ENCODE assay signal across 23 cellular contexts in genomic region chr11:77428598-77428997, GRCh38. TPM values are rescaled to one million over a fixed set of nuclear protein-coding genes. Genes with fewer than 3 reads are reported as not detected.
DNase-seq lines count a peak whose midpoint lies in the region; ATAC-seq, FAIRE-seq and TF ChIP-seq lines count a peak whose summit lies in the region.
"Had no signal": no experiment of that assay in that cellular context is flagged by ENCODE, and none has a peak within 500 bp of the region (broad histone marks: within the 10 kb centered on the region; RNA-seq: fewer than 3 reads in every experiment).

No MANE protein-coding gene starts in this region.

- H3K56ac ChIP-seq in mesendoderm (ENCODE audit: low read length): peak overlapping the region; percentile 0

- H4K8ac ChIP-seq in mesendoderm (ENCODE audit: low read depth, low read length): no peak overlapping the region

- no peak overlapping the region for H2AK5ac ChIP-seq in mesendoderm (ENCODE audit: low read length)

- FAIRE-seq in GM12892 (lab: Jason Lieb, UNC): peak; percentile 48
- FAIRE-seq: A549, D721Med, G401.6, GM12891, GM18507 had no signal

- TF ChIP-seq POLR2A in GM12892 (IDR thresholded peaks at IDR 0.05; ENCODE audit: low read depth, low read length): no peak

- no peak overlapping the region for H3K9ac ChIP-seq in mesendoderm (ENCODE audit: low read length)
- H3K9ac ChIP-seq: BLaER1 treated with 17β-estradiol and CSF1 and Interleukin-3, amounts not matched to agents 10 nM and 100 nM had no signal

- H3K27me3 Mint-ChIP-seq in T-helper 17 cell: peaks cover 36% of the 10 kb centered on the region
- no peaks in the 10 kb centered on the region for H3K27me3 Mint-ChIP-seq in nephron progenitor cell (ENCODE audit: low read depth, poor library complexity)

- TF ChIP-seq CTCF in psoas muscle (IDR thresholded peaks at IDR 0.05) (no peak), nephron progenitor cell (IDR thresholded peaks at IDR 0.05) (no peak)

- no peak overlapping the region for H3K18ac ChIP-seq in mesendoderm (ENCODE audit: low read length)

- peaks cover 8% of the 10 kb centered on the region for H3K79me1 ChIP-seq in mesendoderm (ENCODE audit: low read length)

- no peak overlapping the region for H2BK120ac ChIP-seq in mesendoderm (ENCODE audit: low read depth, low read length)

- no peak overlapping the region for H3K4ac ChIP-seq in mesendoderm (ENCODE audit: low read depth, low read length)

- H3K9me3 Mint-ChIP-seq in nephron progenitor cell: no peaks in the 10 kb centered on the region
- H3K9me3 Mint-ChIP-seq: CD4-positive, alpha-beta T cell; CD8-positive, alpha-beta T cell had no signal

- WGBS in mesendoderm (ENCODE audit: extremely low coverage, insufficient coverage, low lambda C conversion rate): no CpG with 5 or more reads among the region's 1 CpG
- 26 to 75% (median 36%) methylated on average over 1 of the region's 1 CpG for WGBS in psoas muscle, 3 donors

- H3K36me3 ChIP-seq in mesendoderm (ENCODE audit: control insufficient read depth, insufficient read depth, low read length): no peaks in the 10 kb centered on the region
- H3K36me3 ChIP-seq in psoas muscle (ENCODE audit: insufficient read depth in 1 of 2, low read depth in 1 of 2): no peaks in the 10 kb centered on the region

- H3K4me2 ChIP-seq in mesendoderm (ENCODE audit: low read length): no peak overlapping the region
- H3K4me2 ChIP-seq: A549; BLaER1 treated with 17β-estradiol and CSF1 and Interleukin-3, amounts not matched to agents 10 nM and 100 nM had no signal

- no peak overlapping the region for H4K5ac ChIP-seq in mesendoderm (ENCODE audit: low read length)

- H3K79me2 ChIP-seq in mesendoderm (ENCODE audit: control insufficient read depth, insufficient read depth, low read length): peaks cover 26% of the 10 kb centered on the region

- H3K9me3 ChIP-seq in T-helper 17 cell (ENCODE audit: control insufficient read depth, low read length, poor library complexity, severe bottlenecking) (no peaks in the 10 kb centered on the region), psoas muscle (no peaks in the 10 kb centered on the region)
- H3K9me3 ChIP-seq: A549; BLaER1 treated with 17β-estradiol and CSF1 and Interleukin-3, amounts not matched to agents 10 nM and 100 nM; Caco-2 had no signal

- H3K27me3 ChIP-seq in mesendoderm (ENCODE audit: insufficient read depth, low read length, poor library complexity) (no peaks in the 10 kb centered on the region), psoas muscle (ENCODE audit: insufficient read depth in 3 of 3, low read length in 2 of 3) (no peaks in the 10 kb centered on the region)
- H3K27me3 ChIP-seq: BLaER1 treated with 17β-estradiol and CSF1 and Interleukin-3, amounts not matched to agents 10 nM and 100 nM had no signal

- no peak overlapping the region for H3K23ac ChIP-seq in mesendoderm (ENCODE audit: low read length)

- H3K4me3 ChIP-seq in mesendoderm (ENCODE audit: low read length): no peak overlapping the region
- no peak overlapping the region for H3K4me3 ChIP-seq in psoas muscle
- H3K4me3 ChIP-seq: A549; BLaER1 treated with 17β-estradiol and CSF1 and Interleukin-3, amounts not matched to agents 10 nM and 100 nM had no signal

- DNase-seq in GM12892 (ENCODE audit: insufficient read length): no peak
- DNase-seq in T-helper 17 cell: no peak
- no peak for DNase-seq in mesendoderm
- no peak for DNase-seq in psoas muscle
- DNase-seq in nephron progenitor cell: no peak
- DNase-seq: AML-193; Caco-2; Calu3; CD4-positive, alpha-beta T cell; CD8-positive, alpha-beta T cell; DMS79 treated with DMSO at 0.1 percent for 48 hours; GF-D8 had no signal

- H2BK5ac ChIP-seq in mesendoderm (ENCODE audit: low read length): no peak overlapping the region

- H3K36me3 Mint-ChIP-seq in T-helper 17 cell (ENCODE audit: low read depth) (peaks cover 3% of the 10 kb centered on the region), nephron progenitor cell (ENCODE audit: low read depth) (no peaks in the 10 kb centered on the region)
- H3K36me3 Mint-ChIP-seq: CD8-positive, alpha-beta T cell had no signal

- intact Hi-C loops in psoas muscle (cut with DNase I): no loop called here

- H3K27ac Mint-ChIP-seq in T-helper 17 cell (peak overlapping the region; percentile 19), nephron progenitor cell (no peak overlapping the region)
- H3K27ac Mint-ChIP-seq: B cell; CD4-positive, alpha-beta T cell; CD8-positive, alpha-beta T cell had no signal

- no peak overlapping the region for H3K4me3 Mint-ChIP-seq in T-helper 17 cell
- H3K4me3 Mint-ChIP-seq in nephron progenitor cell: no peak overlapping the region
- H3K4me3 Mint-ChIP-seq: B cell; CD4-positive, alpha-beta T cell; CD8-positive, alpha-beta T cell had no signal

- H3K4me1 Mint-ChIP-seq in T-helper 17 cell: no peaks in the 10 kb centered on the region
- H3K4me1 Mint-ChIP-seq in nephron progenitor cell: no peaks in the 10 kb centered on the region

- no peak overlapping the region for H3K27ac ChIP-seq in mesendoderm (ENCODE audit: low read depth, low read length)
- no peak overlapping the region for H3K27ac ChIP-seq in psoas muscle
- H3K27ac ChIP-seq: 22Rv1; A549; BLaER1 treated with 17β-estradiol and CSF1 and Interleukin-3, amounts not matched to agents 10 nM and 100 nM; C4-2B had no signal

- no peak for ATAC-seq in T-helper 17 cell
- peak in 3 of 4 donors; percentile 11 to 61 (median 60) for ATAC-seq in psoas muscle
- ATAC-seq in HG03159 (IDR thresholded peaks at IDR 0.05; ENCODE audit: unreplicated experiment): no peak
- no peak for ATAC-seq in GM21737 (IDR thresholded peaks at IDR 0.05; ENCODE audit: unreplicated experiment)
- ATAC-seq: A549; CD8-positive, alpha-beta T cell had no signal

- H3K4me1 ChIP-seq in mesendoderm (ENCODE audit: control insufficient read depth, low read depth, low read length) (no peaks in the 10 kb centered on the region), psoas muscle (no peaks in the 10 kb centered on the region)
- H3K4me1 ChIP-seq: A549, Caco-2 had no signal

- H2BK15ac ChIP-seq in mesendoderm (replicated peaks; ENCODE audit: low read depth): no peak overlapping the region

RNA-seq across cellular contexts. Expression of gene PAK1, which starts 45.3 kb away (rescaled TPM):
- 72.2 TPM for polyA plus RNA-seq in GM12892 (2012; ENCODE audit: missing spikeins)
- 10 to 100 TPM; 13.1 to 16.7 TPM for total RNA-seq in T-helper 17 cell
- 73.0 TPM for polyA plus RNA-seq in mesendoderm (2013, experiment 1 of 2)
- 78.9 TPM for polyA plus RNA-seq in mesendoderm (2013, experiment 2 of 2)
- 10 to 100 TPM; 39.5 to 78.7 (median 52.9) TPM for total RNA-seq in psoas muscle
- 10 to 100 TPM; 12.8 to 29.5 (median 20.9) TPM for polyA plus RNA-seq in psoas muscle

Comparison
In these comparisons a context has a peak if more than half of its experiments do, and no peak if none do; other contexts are left out.
1. ATAC-seq: peak in psoas muscle (3 of 4); none in T-helper 17 cell (single experiment), HG03159 (single experiment) and GM21737 (single experiment).